Comparison of ENCODE assay signal across 18 cellular contexts in the genomic region with DNA sequence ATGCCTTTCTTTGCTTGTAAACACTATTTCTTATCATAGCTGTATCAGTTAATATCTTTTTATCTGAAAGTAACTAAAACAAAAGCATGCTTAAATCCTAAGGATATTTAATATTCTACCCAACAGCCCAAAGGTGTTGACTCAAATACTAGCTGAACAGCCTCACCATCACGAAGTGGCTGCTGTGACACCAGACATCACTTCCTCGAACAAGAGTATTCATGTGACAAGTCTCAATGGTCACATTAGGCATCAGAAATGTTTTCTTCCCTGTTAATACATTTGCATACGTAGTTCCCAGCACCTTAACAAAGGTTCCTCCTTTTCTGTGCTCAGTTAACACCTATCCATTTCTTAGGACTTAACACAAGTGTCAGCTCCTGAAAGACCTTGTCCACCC.
DNase-seq lines count a peak whose midpoint lies in the region; ATAC-seq, FAIRE-seq and TF ChIP-seq lines count a peak whose summit lies in the region.
"Had no signal": no experiment of that assay in that cellular context is flagged by ENCODE, and none has a peak within 500 bp of the region (broad histone marks: within the 10 kb centered on the region; RNA-seq: fewer than 3 reads in every experiment).

No MANE protein-coding gene starts in this region.

- no peaks in the 10 kb centered on the region for H3K36me3 Mint-ChIP-seq in brain
- H3K36me3 Mint-ChIP-seq in stimulated activated memory B cell treated with anti-CD40 and anti-IgM and Interleukin-4, amounts not matched to agents 10 μg/mL and 1 μg/mL and 100 μg/mL, for 72 hours: peaks cover 5% of the 10 kb centered on the region
- H3K36me3 Mint-ChIP-seq: CD14-positive monocyte; CD4-positive, alpha-beta memory T cell had no signal

- no peak overlapping the region for H3K4me3 Mint-ChIP-seq in brain
- no peak overlapping the region for H3K4me3 Mint-ChIP-seq in stimulated activated memory B cell treated with anti-CD40 and anti-IgM and Interleukin-4, amounts not matched to agents 10 μg/mL and 1 μg/mL and 100 μg/mL, for 72 hours
- H3K4me3 Mint-ChIP-seq: CD14-positive monocyte, H9 had no signal

- TF ChIP-seq POLR2A in GM12892 (IDR thresholded peaks at IDR 0.05; ENCODE audit: low read depth, low read length): no peak

- DNase-seq in GM12892 (ENCODE audit: insufficient read length) (no peak), OCI-M2 (lab: John Stamatoyannopoulos, UW; ENCODE audit: unreplicated experiment) (no peak), T-helper 2 cell (no peak)
- DNase-seq: ACHN, BE2C, Calu3, GF-D8, GOT3, H9, IMR-90, KBM-7 had no signal

- no peak for ATAC-seq in stimulated activated memory B cell treated with anti-CD40 and anti-IgM and Interleukin-4, amounts not matched to agents 10 μg/mL and 1 μg/mL and 100 μg/mL, for 72 hours
- ATAC-seq in HG03196 (IDR thresholded peaks at IDR 0.05; ENCODE audit: unreplicated experiment): no peak

- H3K27me3 Mint-ChIP-seq in brain: peaks cover 9% of the 10 kb centered on the region
- peaks cover 54% of the 10 kb centered on the region for H3K27me3 Mint-ChIP-seq in stimulated activated memory B cell treated with anti-CD40 and anti-IgM and Interleukin-4, amounts not matched to agents 10 μg/mL and 1 μg/mL and 100 μg/mL, for 72 hours

- peaks cover 46% of the 10 kb centered on the region for H3K4me1 Mint-ChIP-seq in brain
- peaks cover 13% of the 10 kb centered on the region for H3K4me1 Mint-ChIP-seq in stimulated activated memory B cell treated with anti-CD40 and anti-IgM and Interleukin-4, amounts not matched to agents 10 μg/mL and 1 μg/mL and 100 μg/mL, for 72 hours
- H3K4me1 Mint-ChIP-seq: CD14-positive monocyte had no signal

- H3K9me3 Mint-ChIP-seq in brain: peaks cover 0 to 7% (median 4%) of the 10 kb centered on the region in 5 experiments
- peaks cover 9% of the 10 kb centered on the region for H3K9me3 Mint-ChIP-seq in stimulated activated memory B cell treated with anti-CD40 and anti-IgM and Interleukin-4, amounts not matched to agents 10 μg/mL and 1 μg/mL and 100 μg/mL, for 72 hours
- H3K9me3 Mint-ChIP-seq: H9 had no signal

- H3K27ac Mint-ChIP-seq in brain: peak overlapping the region in 3 of 5 experiments; percentile 56 to 91 (median 83)
- H3K27ac Mint-ChIP-seq in stimulated activated memory B cell treated with anti-CD40 and anti-IgM and Interleukin-4, amounts not matched to agents 10 μg/mL and 1 μg/mL and 100 μg/mL, for 72 hours: peak overlapping the region; percentile 70
- H3K27ac Mint-ChIP-seq: CD14-positive monocyte; CD4-positive, alpha-beta memory T cell; H9 had no signal

- no peak for TF ChIP-seq CTCF in brain (conservative IDR thresholded peaks at IDR 0.05)

- FAIRE-seq in GM12892 (lab: Jason Lieb, UNC): peak; percentile 63
- FAIRE-seq: A204.1, HTR-8/SVneo had no signal
